ENCODE assay signal across 13 cellular contexts in the genomic region with DNA sequence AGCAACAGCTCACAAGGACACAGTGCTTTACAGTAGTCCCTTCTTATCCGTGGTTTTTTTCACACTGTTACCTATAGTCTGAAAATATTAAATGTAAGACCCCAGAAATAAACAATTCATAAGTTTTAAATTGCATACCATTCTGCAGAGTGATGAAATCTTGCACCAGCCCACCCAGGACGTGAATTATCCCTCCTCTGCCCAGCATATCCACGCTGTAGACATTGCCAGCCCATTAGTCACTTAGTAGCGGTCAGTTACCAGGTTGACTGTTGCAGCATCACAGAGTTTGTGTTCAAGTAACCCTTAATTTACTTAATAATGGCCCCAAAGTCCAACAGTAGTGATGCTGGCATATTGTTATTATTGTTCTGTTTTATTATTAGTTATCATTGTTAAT. TPM values are rescaled to one million over a fixed set of nuclear protein-coding genes. Genes with fewer than 3 reads are reported as not detected.
A peak's percentile ranks its signal among the peaks of the same experiment; 100 is the strongest.
DNase-seq lines count a peak whose midpoint lies in the region; ATAC-seq and TF ChIP-seq lines count a peak whose summit lies in the region.
"Had no signal": no experiment of that assay in that cellular context is flagged by ENCODE, and none has a peak within 500 bp of the region (broad histone marks: within the 10 kb centered on the region; RNA-seq: fewer than 3 reads in every experiment).

No MANE protein-coding gene starts in this region.

- H3K4me3 ChIP-seq in RWPE2 (ENCODE audit: severe bottlenecking) (no peak overlapping the region), fibroblast of mammary gland (ENCODE audit: control insufficient read depth, low read depth, low read length) (no peak overlapping the region)

- no peaks in the 10 kb centered on the region for H3K36me3 ChIP-seq in RWPE2 (ENCODE audit: low read depth)

- peaks cover 2% of the 10 kb centered on the region for H3K36me3 Mint-ChIP-seq in activated T-cell treated with anti-CD3 and anti-CD28 coated beads, Interleukin-2, amount 50 U/mL, for 24 hours (ENCODE audit: low read depth)
- H3K36me3 Mint-ChIP-seq: activated CD4-positive, alpha-beta memory T cell treated with anti-CD3 and anti-CD28 coated beads for 36 hours; activated naive CD4-positive, alpha-beta T cell treated with anti-CD3 and anti-CD28 coated beads, Interleukin-2, amount 10 ng/mL, durations not matched to agents 7 days and 5 days; stimulated activated effector memory CD8-positive, alpha-beta T cell treated with anti-CD3 and anti-CD28 coated beads, Interleukin-12 subunit alpha, Interleukin-12 subunit beta, amount 100 ng/mL, for 72 hours had no signal

- no peaks in the 10 kb centered on the region for H3K9me3 Mint-ChIP-seq in activated T-cell treated with anti-CD3 and anti-CD28 coated beads, Interleukin-2, amount 50 U/mL, for 24 hours
- H3K9me3 Mint-ChIP-seq: activated CD4-positive, alpha-beta memory T cell treated with anti-CD3 and anti-CD28 coated beads for 36 hours; activated naive CD4-positive, alpha-beta T cell treated with anti-CD3 and anti-CD28 coated beads, Interleukin-2, amount 10 ng/mL, durations not matched to agents 7 days and 5 days; stimulated activated effector memory CD8-positive, alpha-beta T cell treated with anti-CD3 and anti-CD28 coated beads, Interleukin-12 subunit alpha, Interleukin-12 subunit beta, amount 100 ng/mL, for 72 hours had no signal

- peaks cover 27% of the 10 kb centered on the region for H3K27me3 Mint-ChIP-seq in activated T-cell treated with anti-CD3 and anti-CD28 coated beads, Interleukin-2, amount 50 U/mL, for 24 hours

- peak; percentile 59 for ATAC-seq in RWPE2 (ENCODE audit: low read depth)
- ATAC-seq: stimulated activated effector memory CD8-positive, alpha-beta T cell treated with anti-CD3 and anti-CD28 coated beads, Interleukin-12 subunit alpha, Interleukin-12 subunit beta, amount 100 ng/mL, for 72 hours had no signal

- H3K4me1 Mint-ChIP-seq in activated T-cell treated with anti-CD3 and anti-CD28 coated beads, Interleukin-2, amount 50 U/mL, for 24 hours (ENCODE audit: low read depth), result peaks cover 25% of the 10 kb centered on the region

- TF ChIP-seq CTCF in RWPE2 (IDR thresholded peaks at IDR 0.05; ENCODE audit: poor library complexity, severe bottlenecking) (no peak), fibroblast of mammary gland (conservative IDR thresholded peaks at IDR 0.05; ENCODE audit: control insufficient read depth, insufficient read depth, low read depth, low read length) (no peak)

- no peak overlapping the region for H3K27ac Mint-ChIP-seq in activated T-cell treated with anti-CD3 and anti-CD28 coated beads, Interleukin-2, amount 50 U/mL, for 24 hours
- H3K27ac Mint-ChIP-seq: activated CD4-positive, alpha-beta memory T cell treated with anti-CD3 and anti-CD28 coated beads for 36 hours; activated naive CD4-positive, alpha-beta T cell treated with anti-CD3 and anti-CD28 coated beads, Interleukin-2, amount 10 ng/mL, durations not matched to agents 7 days and 5 days; stimulated activated effector memory CD8-positive, alpha-beta T cell treated with anti-CD3 and anti-CD28 coated beads, Interleukin-12 subunit alpha, Interleukin-12 subunit beta, amount 100 ng/mL, for 72 hours had no signal

- H3K4me1 ChIP-seq in RWPE2 (ENCODE audit: insufficient read depth, poor library complexity, severe bottlenecking), result peaks cover 31% of the 10 kb centered on the region

- H3K9me3 ChIP-seq in RWPE2 (ENCODE audit: severe bottlenecking), result no peaks in the 10 kb centered on the region

- peak overlapping the region; percentile 83 for H3K27ac ChIP-seq in RWPE2 (ENCODE audit: poor library complexity, severe bottlenecking)
- H3K27ac ChIP-seq: HL-60 had no signal

- DNase-seq in GM03348 (ENCODE audit: low spot score), result peak; percentile 76
- DNase-seq in RWPE2 (ENCODE audit: low spot score), result no peak
- peak; percentile 81 for DNase-seq in fibroblast of mammary gland (ENCODE audit: low read depth)
- peak; percentile 90 for DNase-seq in renal cortical epithelial cell (ENCODE audit: low read depth)
- DNase-seq in activated T-cell treated with anti-CD3 and anti-CD28 coated beads, Interleukin-2, amount 50 U/mL, for 24 hours, result no peak
- DNase-seq in DMS79 treated with DMSO at 0.1 percent for 48 hours (lab: John Stamatoyannopoulos, UW), result no peak
- DNase-seq in HuH-7.5 (ENCODE audit: low spot score), result no peak
- no peak for DNase-seq in medulla oblongata (ENCODE audit: extremely low spot score)
- DNase-seq: activated CD4-positive, alpha-beta memory T cell treated with anti-CD3 and anti-CD28 coated beads for 36 hours; activated naive CD4-positive, alpha-beta T cell treated with anti-CD3 and anti-CD28 coated beads, Interleukin-2, amount 10 ng/mL, durations not matched to agents 7 days and 5 days; dermis blood vessel endothelial cell had no signal

- H3K27me3 ChIP-seq in RWPE2 (ENCODE audit: insufficient read depth, poor library complexity, severe bottlenecking), result no peaks in the 10 kb centered on the region

- no peak overlapping the region for H3K4me3 Mint-ChIP-seq in activated T-cell treated with anti-CD3 and anti-CD28 coated beads, Interleukin-2, amount 50 U/mL, for 24 hours
- H3K4me3 Mint-ChIP-seq: activated CD4-positive, alpha-beta memory T cell treated with anti-CD3 and anti-CD28 coated beads for 36 hours; activated naive CD4-positive, alpha-beta T cell treated with anti-CD3 and anti-CD28 coated beads, Interleukin-2, amount 10 ng/mL, durations not matched to agents 7 days and 5 days; stimulated activated effector memory CD8-positive, alpha-beta T cell treated with anti-CD3 and anti-CD28 coated beads, Interleukin-12 subunit alpha, Interleukin-12 subunit beta, amount 100 ng/mL, for 72 hours had no signal

RNA-seq across cellular contexts. Expression of a gene that starts 3.6 kb away (rescaled TPM):
- 9.4 and 24.5 TPM in 2 replicates for total RNA-seq in renal cortical epithelial cell

Comparison
In these comparisons a context has a peak if more than half of its experiments do, and no peak if none do; other contexts are left out.
1. DNase-seq: peak in GM03348 (single experiment), fibroblast of mammary gland (single experiment) and renal cortical epithelial cell (single experiment); none in RWPE2 (single experiment), activated T-cell treated with anti-CD3 and anti-CD28 coated beads, Interleukin-2, amount 50 U/mL, for 24 hours (single experiment), DMS79 treated with DMSO at 0.1 percent for 48 hours (single experiment), HuH-7.5 (single experiment) and medulla oblongata (single experiment).